ENCODE assay signal across 1 cellular context in the genomic region with DNA sequence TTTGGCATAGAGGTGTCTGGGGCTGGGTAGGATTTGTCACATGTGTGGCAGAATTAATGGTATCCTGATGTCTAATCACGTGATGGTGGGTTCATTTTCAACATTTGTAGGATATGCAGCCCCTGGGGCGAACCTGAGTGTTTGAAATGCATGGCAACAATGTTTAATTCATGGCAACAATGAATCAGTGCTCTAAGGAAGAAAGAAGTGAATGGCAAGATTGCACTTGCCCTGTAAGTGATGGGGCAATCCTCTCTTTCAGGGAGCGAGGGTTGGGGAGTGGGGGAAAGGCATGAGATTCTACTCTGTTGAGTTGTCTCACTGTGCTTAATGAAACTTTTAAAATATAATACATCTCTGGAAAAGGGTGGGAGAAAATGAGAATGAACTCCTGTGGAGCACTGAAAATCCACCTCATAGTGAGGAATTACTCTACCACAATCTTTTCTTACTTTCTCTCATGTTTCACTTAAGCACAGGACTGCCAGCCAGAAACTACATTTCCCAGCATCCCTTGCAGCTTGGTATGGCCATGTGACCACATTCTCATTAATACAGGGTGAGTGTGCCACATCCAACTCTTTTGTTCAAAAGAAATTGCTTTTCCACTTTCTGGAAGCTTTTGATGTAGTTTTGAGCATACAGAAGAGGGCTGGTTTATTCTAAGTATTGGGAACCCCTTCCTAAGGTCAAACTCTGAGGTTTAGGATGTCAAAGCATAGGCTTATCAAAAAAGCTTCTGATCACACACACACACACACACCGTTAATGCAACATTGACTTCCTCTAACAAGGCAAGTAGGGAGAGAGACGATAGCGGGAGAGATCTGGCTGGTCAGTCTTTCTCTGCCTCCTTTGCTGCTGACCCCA.
A peak's percentile ranks its signal among the peaks of the same experiment; 100 is the strongest.
TF ChIP-seq lines count a peak whose summit lies in the region.

No MANE protein-coding gene starts in this region.

TF ChIP-seq in H1, 55 proteins besides CTCF, POLR2A, EP300 and RAD21 (continued from another document):
- TF ChIP-seq, protein P1, sequence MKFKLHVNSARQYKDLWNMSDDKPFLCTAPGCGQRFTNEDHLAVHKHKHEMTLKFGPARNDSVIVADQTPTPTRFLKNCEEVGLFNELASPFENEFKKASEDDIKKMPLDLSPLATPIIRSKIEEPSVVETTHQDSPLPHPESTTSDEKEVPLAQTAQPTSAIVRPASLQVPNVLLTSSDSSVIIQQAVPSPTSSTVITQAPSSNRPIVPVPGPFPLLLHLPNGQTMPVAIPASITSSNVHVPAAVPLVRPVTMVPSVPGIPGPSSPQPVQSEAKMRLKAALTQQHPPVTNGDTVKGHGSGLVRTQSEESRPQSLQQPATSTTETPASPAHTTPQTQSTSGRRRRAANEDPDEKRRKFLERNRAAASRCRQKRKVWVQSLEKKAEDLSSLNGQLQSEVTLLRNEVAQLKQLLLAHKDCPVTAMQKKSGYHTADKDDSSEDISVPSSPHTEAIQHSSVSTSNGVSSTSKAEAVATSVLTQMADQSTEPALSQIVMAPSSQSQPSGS (IDR thresholded peaks at IDR 0.05; ENCODE audit: low read length): no peak
- TF ChIP-seq, protein P2, sequence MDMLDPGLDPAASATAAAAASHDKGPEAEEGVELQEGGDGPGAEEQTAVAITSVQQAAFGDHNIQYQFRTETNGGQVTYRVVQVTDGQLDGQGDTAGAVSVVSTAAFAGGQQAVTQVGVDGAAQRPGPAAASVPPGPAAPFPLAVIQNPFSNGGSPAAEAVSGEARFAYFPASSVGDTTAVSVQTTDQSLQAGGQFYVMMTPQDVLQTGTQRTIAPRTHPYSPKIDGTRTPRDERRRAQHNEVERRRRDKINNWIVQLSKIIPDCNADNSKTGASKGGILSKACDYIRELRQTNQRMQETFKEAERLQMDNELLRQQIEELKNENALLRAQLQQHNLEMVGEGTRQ (IDR thresholded peaks at IDR 0.05; ENCODE audit: low read length): peak; percentile 86
- peak; percentile 76 for TF ChIP-seq SIX5 (IDR thresholded peaks at IDR 0.05; ENCODE audit: low read depth, low read length)
